ENCODE assay signal across 10 cellular contexts in the genomic region with DNA sequence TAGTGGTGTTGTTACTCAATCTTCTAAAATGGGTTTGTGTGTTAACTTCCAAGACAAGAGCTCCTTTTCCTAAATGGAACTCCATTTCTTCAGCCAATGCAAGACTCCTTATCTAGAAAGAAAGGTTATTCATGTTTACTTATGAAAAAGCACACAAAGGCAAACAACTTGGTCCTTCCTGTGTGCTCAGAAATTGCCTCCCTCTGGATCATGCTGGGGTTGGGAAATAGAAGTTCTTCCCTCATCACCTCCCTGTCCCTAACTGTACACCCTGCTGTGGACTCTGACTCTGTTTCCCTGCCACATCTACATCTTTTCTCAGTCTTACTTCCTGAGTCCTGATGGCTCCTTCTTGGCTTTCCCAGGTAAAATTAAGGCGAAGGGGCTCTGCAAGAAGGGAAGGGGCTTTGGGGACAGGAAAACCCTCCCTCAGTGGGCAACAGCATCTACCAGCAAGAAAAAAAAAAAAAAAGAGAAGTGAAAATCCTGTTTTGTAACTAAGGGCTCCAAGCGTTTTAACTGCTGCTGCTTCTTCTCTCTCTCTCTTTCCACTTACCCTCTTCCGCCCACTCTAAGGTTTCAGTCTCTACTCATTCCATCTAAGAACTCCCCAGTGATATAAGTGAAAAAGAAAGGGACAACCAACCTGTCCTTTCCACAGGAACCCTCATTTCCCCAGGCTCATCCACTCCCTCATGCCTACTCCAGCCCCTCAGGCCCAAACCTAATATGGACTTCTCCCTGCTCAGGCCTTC. TPM values are rescaled to one million over a fixed set of nuclear protein-coding genes. Genes with fewer than 3 reads are reported as not detected.
DNase-seq lines count a peak whose midpoint lies in the region; ATAC-seq and TF ChIP-seq lines count a peak whose summit lies in the region.
"Had no signal": no experiment of that assay in that cellular context is flagged by ENCODE, and none has a peak within 500 bp of the region (broad histone marks: within the 10 kb centered on the region; RNA-seq: fewer than 3 reads in every experiment).

No MANE protein-coding gene starts in this region.

- in situ Hi-C loops in GM13977 (cut with MboI; ENCODE audit: low pct_unique_long_range_greater_than_20kb, low sequenced_read_pairs, unreplicated experiment): no loop called here
- in situ Hi-C loops in mammary epithelial cell (cut with MboI; ENCODE audit: low sequenced_read_pairs in 2 of 2): no loop called here

- H3K9me3 ChIP-seq in suprapubic skin (no peaks in the 10 kb centered on the region), mammary epithelial cell (replicated peaks; ENCODE audit: insufficient read depth, low read length) (no peaks in the 10 kb centered on the region)

- no TSS peak for BruUV-seq in mammary epithelial cell (replicated peaks; lab: Mats Ljungman, UMichigan)

- no peak overlapping the region for H2AFZ ChIP-seq in mammary epithelial cell (ENCODE audit: low read depth, low read length)

- TF ChIP-seq CTCF in GM13977 (IDR thresholded peaks at IDR 0.05; ENCODE audit: extremely low read depth, insufficient read depth, missing control alignments) (no peak), suprapubic skin (IDR thresholded peaks at IDR 0.05) (no peak), mammary epithelial cell (conservative IDR thresholded peaks at IDR 0.05 in 1 of 2, IDR thresholded peaks at IDR 0.05 in 1 of 2; ENCODE audit: extremely low read depth in 1 of 2, insufficient read depth in 1 of 2, low read depth in 1 of 2, low read length in 2 of 2) (no peak)

- H3K4me1 ChIP-seq in suprapubic skin (no peaks in the 10 kb centered on the region), mammary epithelial cell (ENCODE audit: insufficient read depth, low read length) (peaks cover 6% of the 10 kb centered on the region)

- no peak overlapping the region for H3K27ac ChIP-seq in suprapubic skin
- no peak overlapping the region for H3K27ac ChIP-seq in mammary epithelial cell (ENCODE audit: insufficient read depth, low read depth, low read length)

- H3K27me3 ChIP-seq in suprapubic skin (no peaks in the 10 kb centered on the region), mammary epithelial cell (ENCODE audit: insufficient read depth, low read length) (no peaks in the 10 kb centered on the region)

- peaks cover 18% of the 10 kb centered on the region for H3K4me1 Mint-ChIP-seq in activated T-helper 2 cell treated with anti-CD3 and anti-CD28 coated beads, Interferon-gamma antibody, Interleukin-2, Interleukin-4, amounts not matched to agents 10 μg/mL and 5 μg/mL and 100 μg/mL, durations not matched to agents 14 hours and 24 hours and 36 hours (ENCODE audit: low read depth)
- H3K4me1 Mint-ChIP-seq in activated T-cell treated with anti-CD3 and anti-CD28 coated beads, Interleukin-2, amount 50 U/mL, for 24 hours (ENCODE audit: low read depth): peaks cover 17% of the 10 kb centered on the region

- H3K9ac ChIP-seq in mammary epithelial cell (ENCODE audit: insufficient read depth, low read length): no peak overlapping the region

- no peaks in the 10 kb centered on the region for H3K36me3 ChIP-seq in suprapubic skin
- H3K36me3 ChIP-seq in mammary epithelial cell (ENCODE audit: insufficient read depth, low read length): no peaks in the 10 kb centered on the region

- H3K79me2 ChIP-seq in mammary epithelial cell (ENCODE audit: insufficient read depth, low read length): no peaks in the 10 kb centered on the region

- peaks cover 3% of the 10 kb centered on the region for H3K27me3 Mint-ChIP-seq in activated T-helper 2 cell treated with anti-CD3 and anti-CD28 coated beads, Interferon-gamma antibody, Interleukin-2, Interleukin-4, amounts not matched to agents 10 μg/mL and 5 μg/mL and 100 μg/mL, durations not matched to agents 14 hours and 24 hours and 36 hours (ENCODE audit: low read depth)
- H3K27me3 Mint-ChIP-seq in activated T-cell treated with anti-CD3 and anti-CD28 coated beads, Interleukin-2, amount 50 U/mL, for 24 hours: peaks cover 24% of the 10 kb centered on the region

- no peak overlapping the region for H3K4me3 Mint-ChIP-seq in activated T-helper 2 cell treated with anti-CD3 and anti-CD28 coated beads, Interferon-gamma antibody, Interleukin-2, Interleukin-4, amounts not matched to agents 10 μg/mL and 5 μg/mL and 100 μg/mL, durations not matched to agents 14 hours and 24 hours and 36 hours (ENCODE audit: low read depth)
- H3K4me3 Mint-ChIP-seq in activated T-cell treated with anti-CD3 and anti-CD28 coated beads, Interleukin-2, amount 50 U/mL, for 24 hours: no peak overlapping the region

- no peak for TF ChIP-seq POLR2A in suprapubic skin (IDR thresholded peaks at IDR 0.05)

- no peaks in the 10 kb centered on the region for H3K9me3 Mint-ChIP-seq in activated T-helper 2 cell treated with anti-CD3 and anti-CD28 coated beads, Interferon-gamma antibody, Interleukin-2, Interleukin-4, amounts not matched to agents 10 μg/mL and 5 μg/mL and 100 μg/mL, durations not matched to agents 14 hours and 24 hours and 36 hours
- H3K9me3 Mint-ChIP-seq in activated T-cell treated with anti-CD3 and anti-CD28 coated beads, Interleukin-2, amount 50 U/mL, for 24 hours: no peaks in the 10 kb centered on the region

- peak; percentile 59 for ATAC-seq in GM21423 (IDR thresholded peaks at IDR 0.05; ENCODE audit: unreplicated experiment)
- ATAC-seq in HG03378 (IDR thresholded peaks at IDR 0.05; ENCODE audit: unreplicated experiment): peak; percentile 89
- ATAC-seq: left cardiac atrium had no signal

- no peaks in the 10 kb centered on the region for H3K36me3 Mint-ChIP-seq in activated T-helper 2 cell treated with anti-CD3 and anti-CD28 coated beads, Interferon-gamma antibody, Interleukin-2, Interleukin-4, amounts not matched to agents 10 μg/mL and 5 μg/mL and 100 μg/mL, durations not matched to agents 14 hours and 24 hours and 36 hours (ENCODE audit: low read depth)
- H3K36me3 Mint-ChIP-seq in activated T-cell treated with anti-CD3 and anti-CD28 coated beads, Interleukin-2, amount 50 U/mL, for 24 hours (ENCODE audit: low read depth): no peaks in the 10 kb centered on the region

- H3K4me2 ChIP-seq in mammary epithelial cell (ENCODE audit: insufficient read depth, low read depth, low read length): no peak overlapping the region

- no peak for TF ChIP-seq EP300 in suprapubic skin (IDR thresholded peaks at IDR 0.05)

- H3K4me3 ChIP-seq in suprapubic skin (no peak overlapping the region), mammary epithelial cell (replicated peaks in 1 of 3; ENCODE audit: insufficient read depth in 1 of 3, low read depth in 2 of 3, low read length in 3 of 3) (no peak overlapping the region)

- intact Hi-C loops in activated T-helper 2 cell treated with anti-CD3 and anti-CD28 coated beads, Interferon-gamma antibody, Interleukin-2, Interleukin-4, amounts not matched to agents 10 μg/mL and 5 μg/mL and 100 μg/mL, durations not matched to agents 14 hours and 24 hours and 36 hours (cut with micrococcal nuclease): no loop called here
- intact Hi-C loops in mammary epithelial cell (cut with micrococcal nuclease): no loop called here

- no peaks in the 10 kb centered on the region for H4K20me1 ChIP-seq in mammary epithelial cell (ENCODE audit: insufficient read depth, low read length)

- WGBS in suprapubic skin: 70% methylated on average over 3 of the region's 3 CpGs
- 93% methylated on average over 3 of the region's 3 CpGs for WGBS in mammary epithelial cell (ENCODE audit: low coverage, missing lambda C conversion rate)

- CTCF ChIA-PET in mammary epithelial cell (lab: Charles Lee; ENCODE audit: low non-redundant PET): no interaction called here

- dilution Hi-C loops in mammary epithelial cell (cut with HindIII; ENCODE audit: low sequenced_read_pairs): no loop called here

- DNase-seq in GM13977 (ENCODE audit: low spot score) (peak; percentile 51), suprapubic skin (ENCODE audit: low spot score in 2 of 2) (no peak), HPDE6-E6E7 (ENCODE audit: extremely low spot score) (no peak), mammary epithelial cell (no peak)
- DNase-seq in activated T-helper 2 cell treated with anti-CD3 and anti-CD28 coated beads, Interferon-gamma antibody, Interleukin-2, Interleukin-4, amounts not matched to agents 10 μg/mL and 5 μg/mL and 100 μg/mL, durations not matched to agents 14 hours and 24 hours and 36 hours (ENCODE audit: low spot score): no peak
- DNase-seq in activated T-cell treated with anti-CD3 and anti-CD28 coated beads, Interleukin-2, amount 50 U/mL, for 24 hours: no peak
- DNase-seq: left cardiac atrium, NCI-H2107 had no signal

- peak overlapping the region; percentile 9 for H3K27ac Mint-ChIP-seq in activated T-helper 2 cell treated with anti-CD3 and anti-CD28 coated beads, Interferon-gamma antibody, Interleukin-2, Interleukin-4, amounts not matched to agents 10 μg/mL and 5 μg/mL and 100 μg/mL, durations not matched to agents 14 hours and 24 hours and 36 hours
- no peak overlapping the region for H3K27ac Mint-ChIP-seq in activated T-cell treated with anti-CD3 and anti-CD28 coated beads, Interleukin-2, amount 50 U/mL, for 24 hours

RNA-seq across cellular contexts. Expression of a gene that starts 19.9 kb away (rescaled TPM):
- 5.2 and 5.4 TPM in 2 replicates for total RNA-seq in activated T-helper 2 cell treated with anti-CD3 and anti-CD28 coated beads, Interferon-gamma antibody, Interleukin-2, Interleukin-4, amounts not matched to agents 10 μg/mL and 5 μg/mL and 100 μg/mL, durations not matched to agents 14 hours and 24 hours and 36 hours
- total RNA-seq in suprapubic skin (1 to 10 TPM in 1 of 4 donors, under 1 TPM in 1, not detected in 2; 0.64 to 1.5 TPM), mammary epithelial cell (not detected)
- not detected for polyA plus RNA-seq in mammary epithelial cell
- polyA minus RNA-seq in mammary epithelial cell: not detected

RNA-seq across cellular contexts. Expression of a gene that starts 55.8 kb away (rescaled TPM):
- 103 and 105 TPM in 2 replicates for total RNA-seq in activated T-helper 2 cell treated with anti-CD3 and anti-CD28 coated beads, Interferon-gamma antibody, Interleukin-2, Interleukin-4, amounts not matched to agents 10 μg/mL and 5 μg/mL and 100 μg/mL, durations not matched to agents 14 hours and 24 hours and 36 hours
- total RNA-seq in suprapubic skin (10 to 100 TPM in 1 of 4 donors, 1 to 10 TPM in 3; 6.2 to 10.1 (median 8.8) TPM), mammary epithelial cell (10 to 100 TPM; 10.5 to 11.8 TPM)
- polyA plus RNA-seq in mammary epithelial cell: 3.3 TPM
- polyA minus RNA-seq in mammary epithelial cell: 31.9 TPM
